In genomic region chr6:106724848-106725247, GRCh38 we compare ENCODE assay signal across 25 cellular contexts.
DNase-seq lines count a peak whose midpoint lies in the region; ATAC-seq and TF ChIP-seq lines count a peak whose summit lies in the region.
"Had no signal": no experiment of that assay in that cellular context is flagged by ENCODE, and none has a peak within 500 bp of the region (broad histone marks: within the 10 kb centered on the region; RNA-seq: fewer than 3 reads in every experiment).

No MANE protein-coding gene starts in this region.

- DNase-seq in MG63 (peak; percentile 68), epithelial cell of proximal tubule (ENCODE audit: low read depth) (peak; percentile 97), kidney tubule cell (ENCODE audit: low spot score) (peak; percentile 92), skeletal muscle cell (ENCODE audit: low read depth) (peak; percentile 18), T-helper 17 cell (no peak), left cardiac atrium (no peak)
- DNase-seq in activated CD8-positive, alpha-beta memory T cell treated with anti-CD3 and anti-CD28 coated beads, Interleukin-2, amount 50 U/mL, for 48 hours = no peak
- DNase-seq: activated CD4-positive, alpha-beta T cell treated with anti-CD3 and anti-CD28 coated beads for 1 hour; activated CD8-positive, alpha-beta T cell treated with anti-CD3 and anti-CD28 coated beads, Interleukin-2, amount 10 ng/mL, durations not matched to agents 7 days and 5 days; activated gamma-delta T cell treated with Interleukin-2 at 50 U/mL for 16 hours; CD4-positive, CD25-positive, alpha-beta regulatory T cell; colonic mucosa; DMS153; effector memory CD8-positive, alpha-beta T cell; head of caudate nucleus; lower lobe of right lung; NCI-H1694 treated with DMSO at 0.1 percent for 48 hours; NCI-H524 treated with DMSO at 0.1 percent for 48 hours; sigmoid colon; stimulated activated CD8-positive, alpha-beta memory T cell treated with anti-CD3 and anti-CD28 coated beads, Interleukin-4, amount 100 ng/mL, for 48 hours had no signal

- H3K9me3 ChIP-seq in MG63 = no peaks in the 10 kb centered on the region
- H3K9me3 ChIP-seq in T-helper 17 cell (ENCODE audit: control insufficient read depth, low read length, poor library complexity, severe bottlenecking) = no peaks in the 10 kb centered on the region
- H3K9me3 ChIP-seq: colonic mucosa, lower lobe of right lung, SJSA1 had no signal

- no peak overlapping the region for H3K4me3 Mint-ChIP-seq in T-helper 17 cell
- H3K4me3 Mint-ChIP-seq: activated CD8-positive, alpha-beta T cell treated with anti-CD3 and anti-CD28 coated beads, Interleukin-2, amount 10 ng/mL, durations not matched to agents 7 days and 5 days; CD4-positive, CD25-positive, alpha-beta regulatory T cell; effector memory CD8-positive, alpha-beta T cell; IgD-negative memory B cell; neural crest cell; type B pancreatic cell had no signal

- no peaks in the 10 kb centered on the region for H3K27me3 ChIP-seq in MG63
- H3K27me3 ChIP-seq: colonic mucosa, sigmoid colon, SJSA1 had no signal

- no peak overlapping the region for H3K27ac Mint-ChIP-seq in T-helper 17 cell
- H3K27ac Mint-ChIP-seq: activated CD8-positive, alpha-beta T cell treated with anti-CD3 and anti-CD28 coated beads, Interleukin-2, amount 10 ng/mL, durations not matched to agents 7 days and 5 days; CD4-positive, CD25-positive, alpha-beta regulatory T cell; effector memory CD8-positive, alpha-beta T cell; IgD-negative memory B cell; type B pancreatic cell had no signal

- no peak for ATAC-seq in T-helper 17 cell
- no peak for ATAC-seq in HG03521 (IDR thresholded peaks at IDR 0.05; ENCODE audit: unreplicated experiment)
- no peak for ATAC-seq in left cardiac atrium
- ATAC-seq: activated CD8-positive, alpha-beta T cell treated with anti-CD3 and anti-CD28 coated beads, Interleukin-2, amount 10 ng/mL, durations not matched to agents 7 days and 5 days; effector memory CD8-positive, alpha-beta T cell; lower lobe of right lung had no signal

- intact Hi-C loops in left cardiac atrium (cut with DNase I) = no loop called here

- H3K4me3 ChIP-seq in MG63 = no peak overlapping the region
- no peak overlapping the region for H3K4me3 ChIP-seq in epithelial cell of proximal tubule (ENCODE audit: low read depth, low read length)
- H3K4me3 ChIP-seq in skeletal muscle cell (ENCODE audit: low read depth, low read length) = no peak overlapping the region
- H3K4me3 ChIP-seq: colonic mucosa, lower lobe of right lung, sigmoid colon, SJSA1 had no signal

- H3K36me3 ChIP-seq in MG63 = no peaks in the 10 kb centered on the region
- H3K36me3 ChIP-seq: colonic mucosa, lower lobe of right lung, sigmoid colon, SJSA1 had no signal

- peaks cover 30% of the 10 kb centered on the region for H3K27me3 Mint-ChIP-seq in T-helper 17 cell
- H3K27me3 Mint-ChIP-seq: IgD-negative memory B cell, type B pancreatic cell had no signal

- H3K36me3 Mint-ChIP-seq in T-helper 17 cell (ENCODE audit: low read depth) = no peaks in the 10 kb centered on the region
- H3K36me3 Mint-ChIP-seq: CD4-positive, CD25-positive, alpha-beta regulatory T cell had no signal

- no peak for TF ChIP-seq CTCF in epithelial cell of proximal tubule (conservative IDR thresholded peaks at IDR 0.05; ENCODE audit: low read depth, low read length)

- no peaks in the 10 kb centered on the region for H3K4me1 Mint-ChIP-seq in T-helper 17 cell
- H3K4me1 Mint-ChIP-seq: CD4-positive, CD25-positive, alpha-beta regulatory T cell had no signal

Comparison
In these comparisons a context has a peak if more than half of its experiments do, and no peak if none do; other contexts are left out.
1. DNase-seq: peak in MG63 (single experiment), epithelial cell of proximal tubule (single experiment), kidney tubule cell (single experiment) and skeletal muscle cell (single experiment); none in T-helper 17 cell (0 of 3), left cardiac atrium (single experiment) and activated CD8-positive, alpha-beta memory T cell treated with anti-CD3 and anti-CD28 coated beads, Interleukin-2, amount 50 U/mL, for 48 hours (single experiment).